In genomic region chr2:229715895-229716507, GRCh38 we compare ENCODE assay signal across 8 cellular contexts. TPM values are rescaled to one million over a fixed set of nuclear protein-coding genes. Genes with fewer than 3 reads are reported as not detected.
DNase-seq lines count a peak whose midpoint lies in the region; ATAC-seq and TF ChIP-seq lines count a peak whose summit lies in the region.

No MANE protein-coding gene starts in this region.

- no peaks in the 10 kb centered on the region for H4K20me1 ChIP-seq in OCI-LY1 (ENCODE audit: insufficient read depth, low read length)

- H3K36me3 Mint-ChIP-seq in Calu3 (ENCODE audit: insufficient read depth, unreplicated experiment) (peaks cover 6% of the 10 kb centered on the region), naive B cell (peaks cover 4 to 16% of the 10 kb centered on the region in 2 donors)

- H3K9ac ChIP-seq in OCI-LY1 (ENCODE audit: low read length), result no peak overlapping the region

- no peaks in the 10 kb centered on the region for H3K9me2 ChIP-seq in OCI-LY1 (ENCODE audit: low read depth, low read length)

- H3K9me3 Mint-ChIP-seq in Calu3 (ENCODE audit: low read depth, unreplicated experiment), result no peaks in the 10 kb centered on the region
- peaks cover 0 to 21% (median 2%) of the 10 kb centered on the region in 7 donors for H3K9me3 Mint-ChIP-seq in naive B cell

- no peak overlapping the region for H3K4me2 ChIP-seq in OCI-LY1 (ENCODE audit: low read length)

- no peak overlapping the region for H3K4me3 ChIP-seq in OCI-LY1 (ENCODE audit: low read depth, low read length, poor library complexity, severe bottlenecking)

- TF ChIP-seq RAD21 in Ishikawa (IDR thresholded peaks at IDR 0.05; ENCODE audit: low read depth), result peak; percentile 53

- H3K4me3 Mint-ChIP-seq in Calu3 (ENCODE audit: low read depth, unreplicated experiment) (no peak overlapping the region), naive B cell (peak overlapping the region in 6 of 8 donors; percentile 24 to 79 (median 49))

- no peaks in the 10 kb centered on the region for H3K9me3 ChIP-seq in OCI-LY1 (ENCODE audit: low read length)

- H3K4me1 ChIP-seq in OCI-LY1 (ENCODE audit: insufficient read depth, low read length, severe bottlenecking), result peaks cover 4% of the 10 kb centered on the region

- BruUV-seq in Calu3 (replicated peaks; lab: Mats Ljungman, UMichigan), result no TSS peak

- no peak overlapping the region for H3K27ac Mint-ChIP-seq in Calu3 (ENCODE audit: unreplicated experiment)
- peak overlapping the region in 1 of 6 donors; percentile 18 for H3K27ac Mint-ChIP-seq in naive B cell

- intact Hi-C loops in Calu3 (cut with micrococcal nuclease; ENCODE audit: unreplicated experiment), result loop anchor here (1.0 to 10.0 kb wide), 4 partner anchors 129 to 584 kb away; no protein-coding TSS in a partner anchor

- no peak overlapping the region for H2AFZ ChIP-seq in OCI-LY1 (ENCODE audit: low read length)

- H3K27me3 Mint-ChIP-seq in Calu3 (ENCODE audit: unreplicated experiment) (peaks cover 56% of the 10 kb centered on the region), naive B cell (peaks cover 61 to 74% (median 70%) of the 10 kb centered on the region in 3 donors)

- CTCF ChIA-PET in Calu3 (lab: Charles Lee), result no interaction called here

- no peaks in the 10 kb centered on the region for H3K36me3 ChIP-seq in OCI-LY1 (ENCODE audit: insufficient read depth, low read length)

- peak; percentile 58 for DNase-seq in Calu3
- DNase-seq in T47D (ENCODE audit: low read depth in 1 of 2, low spot score in 1 of 2), result peak; percentile 21 to 55
- DNase-seq in naive B cell, result peak; percentile 8

- peaks cover 5% of the 10 kb centered on the region; the same call in 1 of the 2 replicates for H3K27me3 ChIP-seq in OCI-LY1 (ENCODE audit: insufficient read depth, low read length)

- H3K4me1 Mint-ChIP-seq in Calu3 (ENCODE audit: low read depth, unreplicated experiment) (no peaks in the 10 kb centered on the region), naive B cell (peaks cover 4 to 13% (median 13%) of the 10 kb centered on the region in 3 donors)

- no peak overlapping the region for H3K27ac ChIP-seq in OCI-LY1 (ENCODE audit: low read depth, low read length, poor library complexity, severe bottlenecking)

- TF ChIP-seq CTCF in Calu3 (IDR thresholded peaks at IDR 0.05; ENCODE audit: unreplicated experiment) (peak; percentile 61), OCI-LY1 (IDR thresholded peaks at IDR 0.05; ENCODE audit: low read length) (peak; percentile 68)

- no peaks in the 10 kb centered on the region for H3K79me2 ChIP-seq in OCI-LY1 (ENCODE audit: insufficient read depth, low read length)

- no peak for TF ChIP-seq EP300 in Ishikawa (IDR thresholded peaks at IDR 0.05; ENCODE audit: borderline replicate concordance)

- H3F3A ChIP-seq in OCI-LY1 (ENCODE audit: insufficient read depth, low read length), result no peaks in the 10 kb centered on the region

- ATAC-seq in naive B cell (ENCODE audit: low read depth in 2 of 2), result no peak
- no peak for ATAC-seq in GM18502 (IDR thresholded peaks at IDR 0.05; ENCODE audit: poor library complexity, unreplicated experiment)
- ATAC-seq in HG02571 (IDR thresholded peaks at IDR 0.05; ENCODE audit: unreplicated experiment), result no peak
- no peak for ATAC-seq in HG02798 (IDR thresholded peaks at IDR 0.05; ENCODE audit: poor library complexity, unreplicated experiment)

- in situ Hi-C loops in T47D (cut with HindIII; ENCODE audit: low pct_unique_long_range_greater_than_20kb, low sequenced_read_pairs), result no loop called here

TF ChIP-seq in Ishikawa, 13 proteins besides CTCF, POLR2A, EP300 and RAD21:
- TF ChIP-seq CEBPB (IDR thresholded peaks at IDR 0.05), result no peak
- no peak for TF ChIP-seq ZBTB7A (IDR thresholded peaks at IDR 0.05; ENCODE audit: low read depth)
- no peak for TF ChIP-seq TEAD4 (IDR thresholded peaks at IDR 0.05)
- TF ChIP-seq TCF12 (IDR thresholded peaks at IDR 0.05; ENCODE audit: low read depth), result no peak
- TF ChIP-seq USF1 (IDR thresholded peaks at IDR 0.05), result no peak
- TF ChIP-seq TAF1 (IDR thresholded peaks at IDR 0.05; ENCODE audit: low read depth), result no peak
- TF ChIP-seq FOXM1 (IDR thresholded peaks at IDR 0.05; ENCODE audit: borderline replicate concordance, low read depth), result no peak
- TF ChIP-seq MAX (IDR thresholded peaks at IDR 0.05), result no peak
- no peak for TF ChIP-seq EGR1 (IDR thresholded peaks at IDR 0.05)
- no peak for TF ChIP-seq CREB1 (IDR thresholded peaks at IDR 0.05; ENCODE audit: low read depth)

RNA-seq across cellular contexts. Expression of gene DNER, which starts 1.6 kb away (rescaled TPM):
- total RNA-seq in Calu3 (2022), result 0.88 and 1.1 TPM in 2 replicates
- polyA plus RNA-seq in naive B cell (ENCODE audit: low read depth in 6 of 6), result not detected

Comparison
In these comparisons a context has a peak if more than half of its experiments do, and no peak if none do; other contexts are left out.
1. DNase-seq: peak in every context shown above with its lines; median percentile 58 in Calu3; 38 in T47D; 8 in naive B cell.